Comparison of ENCODE assay signal across 32 cellular contexts in the genomic region with DNA sequence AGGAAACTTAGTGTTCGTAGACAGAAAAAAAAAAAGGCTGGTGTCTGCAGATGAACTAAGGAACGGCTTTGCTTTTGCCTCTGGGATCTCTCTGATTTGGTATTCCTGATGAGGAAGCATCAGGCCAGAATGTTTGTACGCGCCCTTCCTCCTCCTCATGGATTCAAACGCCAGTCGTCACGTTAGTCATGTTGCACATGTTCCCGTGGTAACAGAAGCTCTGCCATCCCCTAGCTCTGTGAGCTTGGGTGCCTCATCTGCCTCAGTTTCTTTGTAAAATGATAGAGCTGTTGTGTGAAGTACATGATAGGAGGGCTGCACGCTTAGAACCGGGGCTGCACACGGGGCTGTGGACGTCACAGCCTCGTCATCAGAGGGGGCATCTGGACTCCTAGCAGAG.
"Had no signal": no experiment of that assay in that cellular context is flagged by ENCODE, and none has a peak within 500 bp of the region (broad histone marks: within the 10 kb centered on the region; RNA-seq: fewer than 3 reads in every experiment).

No MANE protein-coding gene starts in this region.

- H3K27me3 Mint-ChIP-seq: activated CD8-positive, alpha-beta T cell treated with anti-CD3 and anti-CD28 coated beads for 36 hours; activated naive CD4-positive, alpha-beta T cell treated with anti-CD3 and anti-CD28 coated beads, Interleukin-2, amount 50 U/mL, for 24 hours; activated naive CD8-positive, alpha-beta T cell treated with anti-CD3 and anti-CD28 coated beads, Interleukin-2, amount 10 ng/mL, durations not matched to agents 7 days and 5 days had no signal

- H3K4me3 ChIP-seq: ascending aorta had no signal

- H3K27me3 ChIP-seq: ascending aorta had no signal

- H3K36me3 ChIP-seq: ascending aorta, WERI-Rb-1 had no signal

- H3K9me3 Mint-ChIP-seq: activated CD8-positive, alpha-beta T cell treated with anti-CD3 and anti-CD28 coated beads for 36 hours; activated naive CD4-positive, alpha-beta T cell treated with anti-CD3 and anti-CD28 coated beads, Interleukin-2, amount 50 U/mL, for 24 hours; activated naive CD8-positive, alpha-beta T cell treated with anti-CD3 and anti-CD28 coated beads, Interleukin-2, amount 10 ng/mL, durations not matched to agents 7 days and 5 days; activated T-cell treated with anti-CD3 and anti-CD28 coated beads, Interleukin-2, amount 50 U/mL, for 72 hours; activated T-helper 2 cell treated with anti-CD3 and anti-CD28 coated beads, Interferon-gamma antibody, Interleukin-2, Interleukin-4, amounts not matched to agents 10 μg/mL and 5 μg/mL and 100 μg/mL, durations not matched to agents 14 hours and 24 hours and 36 hours had no signal

- H3K9me3 ChIP-seq: ascending aorta had no signal

- H3K4me3 Mint-ChIP-seq: activated CD8-positive, alpha-beta T cell treated with anti-CD3 and anti-CD28 coated beads for 36 hours; activated naive CD4-positive, alpha-beta T cell treated with anti-CD3 and anti-CD28 coated beads, Interleukin-2, amount 50 U/mL, for 24 hours; activated naive CD8-positive, alpha-beta T cell treated with anti-CD3 and anti-CD28 coated beads, Interleukin-2, amount 10 ng/mL, durations not matched to agents 7 days and 5 days; activated T-cell treated with anti-CD3 and anti-CD28 coated beads, Interleukin-2, amount 50 U/mL, for 72 hours had no signal

- DNase-seq: activated CD4-positive, alpha-beta T cell treated with anti-CD3 and anti-CD28 coated beads for 1 hour; activated CD4-positive, alpha-beta T cell treated with anti-CD3 and anti-CD28 coated beads for 48 hours; activated CD4-positive, alpha-beta T cell treated with anti-CD3 and anti-CD28 coated beads, Interleukin-2, amount 50 U/mL, for 4 hours; activated CD4-positive, CD25-positive, alpha-beta regulatory T cell; activated CD8-positive, alpha-beta T cell treated with anti-CD3 and anti-CD28 coated beads for 36 hours; activated gamma-delta T cell; activated naive CD4-positive, alpha-beta T cell treated with Interleukin-2 at 50 U/mL for 16 hours; activated naive CD8-positive, alpha-beta T cell treated with anti-CD3 and anti-CD28 coated beads, Interleukin-2, amount 10 ng/mL, durations not matched to agents 7 days and 5 days; activated T-cell treated with anti-CD3 and anti-CD28 coated beads, Interleukin-2, amount 50 U/mL, for 1 hour; activated T-cell treated with anti-CD3 and anti-CD28 coated beads, Interleukin-2, amount 50 U/mL, for 72 hours; NCI-H1092 treated with DMSO at 0.1 percent for 48 hours; NCI-H1417; NCI-H146; NCI-H187; NCI-H2029 treated with DMSO at 0.1 percent for 48 hours; NCI-H2107; NCI-H2171; NCI-H510A; NCI-H526; NCI-H748 treated with DMSO at 0.1 percent for 48 hours; NK-92 treated with Interleukin-12 subunit alpha and Interleukin-12 subunit beta, amount 100 ng/mL, for 24 hours; PC-3; Right ventricle myocardium superior; SW 1271; T-helper 1 cell; T1000; WERI-Rb-1 had no signal

- ATAC-seq: activated CD8-positive, alpha-beta T cell treated with anti-CD3 and anti-CD28 coated beads for 36 hours; activated T-cell treated with anti-CD3 and anti-CD28 coated beads, Interleukin-2, amount 50 U/mL, for 72 hours; PC-3 had no signal

- H3K36me3 Mint-ChIP-seq: activated naive CD4-positive, alpha-beta T cell treated with anti-CD3 and anti-CD28 coated beads, Interleukin-2, amount 50 U/mL, for 24 hours had no signal

- H3K27ac ChIP-seq: ascending aorta, KMS-11, RWPE1, WERI-Rb-1 had no signal

- H3K27ac Mint-ChIP-seq: activated CD8-positive, alpha-beta T cell treated with anti-CD3 and anti-CD28 coated beads for 36 hours; activated naive CD4-positive, alpha-beta T cell treated with anti-CD3 and anti-CD28 coated beads, Interleukin-2, amount 50 U/mL, for 24 hours; activated naive CD8-positive, alpha-beta T cell treated with anti-CD3 and anti-CD28 coated beads, Interleukin-2, amount 10 ng/mL, durations not matched to agents 7 days and 5 days; activated T-cell treated with anti-CD3 and anti-CD28 coated beads, Interleukin-2, amount 50 U/mL, for 72 hours; activated T-helper 2 cell treated with anti-CD3 and anti-CD28 coated beads, Interferon-gamma antibody, Interleukin-2, Interleukin-4, amounts not matched to agents 10 μg/mL and 5 μg/mL and 100 μg/mL, durations not matched to agents 14 hours and 24 hours and 36 hours had no signal
